Comparison of ENCODE assay signal across 7 cellular contexts in the genomic region with DNA sequence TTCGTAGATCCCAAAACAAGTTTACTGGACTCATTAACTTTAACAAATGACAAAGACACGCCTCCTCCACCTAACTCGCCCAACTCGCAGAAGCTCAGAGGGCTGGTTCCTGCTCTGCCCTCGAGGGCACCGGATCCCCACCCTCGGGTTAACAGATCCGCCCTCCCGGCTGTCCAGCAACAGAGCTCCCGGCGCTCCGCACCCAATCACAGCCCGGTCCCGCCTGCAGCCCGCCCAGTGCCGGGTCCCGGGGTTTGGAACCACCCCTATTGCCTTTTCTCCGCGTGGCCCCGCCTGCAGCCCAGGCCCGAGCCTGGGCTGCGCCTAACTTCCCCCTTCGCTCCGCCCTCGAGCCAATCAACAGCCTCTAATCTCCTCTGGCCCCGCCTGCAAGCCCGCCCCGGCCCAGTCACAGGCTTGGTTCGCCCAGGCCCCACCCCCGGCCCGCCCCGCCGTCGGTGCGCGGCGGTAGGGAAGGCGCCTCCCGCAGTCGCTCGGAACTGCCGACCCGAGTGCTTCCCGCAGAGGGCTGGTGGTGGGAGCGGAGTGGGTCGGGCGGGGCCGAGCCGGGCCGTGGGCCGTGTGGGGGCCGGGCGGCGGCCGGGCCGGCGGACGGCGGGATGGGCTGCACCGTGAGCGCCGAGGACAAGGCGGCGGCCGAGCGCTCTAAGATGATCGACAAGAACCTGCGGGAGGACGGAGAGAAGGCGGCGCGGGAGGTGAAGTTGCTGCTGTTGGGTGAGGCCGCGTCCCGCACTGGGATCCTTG. TPM values are rescaled to one million over a fixed set of nuclear protein-coding genes. Genes with fewer than 3 reads are reported as not detected.
A peak's percentile ranks its signal among the peaks of the same experiment; 100 is the strongest.
DNase-seq lines count a peak whose midpoint lies in the region; ATAC-seq lines count a peak whose summit lies in the region.

Gene GNAI2, plus strand, starts transcription at position 489 of the 768 bp plus-strand sequence. Its CDS starts 132 bp downstream, at position 621.

- peak; percentile 82 for ATAC-seq in GM18508 (IDR thresholded peaks at IDR 0.05; ENCODE audit: insufficient read depth, unreplicated experiment)
- peak; percentile 92 for ATAC-seq in HG03025 (IDR thresholded peaks at IDR 0.05; ENCODE audit: low FRiP score, unreplicated experiment)

- DNase-seq in NCI-H2081 (lab: John Stamatoyannopoulos, UW) (peak; percentile 93 to 95), T1000 (lab: John Stamatoyannopoulos, UW) (peak; percentile 99), astrocyte of the hippocampus (ENCODE audit: low read depth, low spot score) (peak; percentile 100), hepatic stellate cell (ENCODE audit: low spot score) (peak; percentile 99), renal cortical epithelial cell (ENCODE audit: low read depth) (peak; percentile 97)

RNA-seq across cellular contexts. Expression of gene GNAI2, which starts in this region (rescaled TPM):
- total RNA-seq in renal cortical epithelial cell: 217 and 300 TPM in 2 replicates

Comparison
In these comparisons a context has a peak if more than half of its experiments do, and no peak if none do; other contexts are left out.
1. Peak in every context shown above with its lines: DNase-seq and ATAC-seq.